Comparison of ENCODE assay signal across 17 cellular contexts in the genomic region with DNA sequence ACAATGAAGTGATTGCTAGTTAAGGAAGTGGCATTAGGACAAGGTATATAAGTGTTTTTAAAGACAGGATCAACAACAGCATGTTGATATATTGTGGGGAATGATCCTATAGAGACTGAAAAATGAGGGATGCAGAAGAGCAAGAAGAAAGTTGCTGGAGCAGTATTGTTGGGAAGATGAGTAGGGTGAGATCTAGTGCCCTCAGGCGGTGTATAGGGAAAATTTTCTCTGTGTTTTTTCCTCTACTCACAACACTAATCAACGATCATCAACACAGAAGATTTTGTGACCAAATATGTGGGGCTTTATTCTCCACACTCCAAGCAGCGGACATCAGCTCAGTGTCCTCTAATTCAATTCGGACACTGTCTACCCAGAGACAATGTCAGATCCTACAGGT. TPM values are rescaled to one million over a fixed set of nuclear protein-coding genes. Genes with fewer than 3 reads are reported as not detected.
DNase-seq lines count a peak whose midpoint lies in the region; ATAC-seq and TF ChIP-seq lines count a peak whose summit lies in the region.
"Had no signal": no experiment of that assay in that cellular context is flagged by ENCODE, and none has a peak within 500 bp of the region (broad histone marks: within the 10 kb centered on the region; RNA-seq: fewer than 3 reads in every experiment).

No MANE protein-coding gene starts in this region.

- intact Hi-C loops in Panc1 (cut with micrococcal nuclease; ENCODE audit: unreplicated experiment): loop anchor here (5.0 kb wide), 1 partner anchor 572 kb away; no protein-coding TSS in a partner anchor
- intact Hi-C loops in sciatic nerve (cut with DNase I): no loop called here
- intact Hi-C loops in colonic mucosa (cut with DNase I): loop anchor here (5.0 to 10.0 kb wide), 3 partner anchors 57 to 577 kb away; no protein-coding TSS in a partner anchor

- H3K9me3 ChIP-seq in AG04450 (ENCODE audit: control insufficient read depth, insufficient read depth, low read length): peaks cover 7% of the 10 kb centered on the region
- no peaks in the 10 kb centered on the region for H3K9me3 ChIP-seq in Panc1 (ENCODE audit: control insufficient read depth, insufficient read depth, low read depth, low read length)
- H3K9me3 ChIP-seq in colonic mucosa: no peaks in the 10 kb centered on the region

- POLR2A ChIA-PET in AG04450 (lab: Yijun Ruan, JAX) (no interaction called here), Panc1 (lab: Charles Lee) (no interaction called here)

- DNase-seq in AG04450 (ENCODE audit: low read depth, low spot score) (no peak), Panc1 (ENCODE audit: low read depth, low spot score) (no peak), fibroblast of mammary gland (ENCODE audit: low read depth) (no peak), SIG-M5 (lab: John Stamatoyannopoulos, UW) (no peak), omental fat pad (ENCODE audit: low spot score) (no peak), sciatic nerve (ENCODE audit: low spot score) (no peak), colonic mucosa (no peak)
- DNase-seq: activated effector memory CD4-positive, alpha-beta T cell treated with anti-CD3 and anti-CD28 coated beads, Interleukin-2, amount 50 U/mL, for 16 hours; CD4-positive, CD25-positive, alpha-beta regulatory T cell; heart left ventricle; left colon; naive B cell; NCI-H1436 treated with DMSO at 0.1 percent for 48 hours; NCI-H82; SJCRH30 had no signal

- no TSS peak for BruUV-seq in Panc1 (replicated peaks; lab: Mats Ljungman, UMichigan)

- CTCF ChIA-PET in AG04450 (lab: Charles Lee): no interaction called here
- CTCF ChIA-PET in Panc1 (lab: Charles Lee): no interaction called here

- no peak overlapping the region for H3K9ac ChIP-seq in colonic mucosa (ENCODE audit: low read depth in 2 of 2, low read length in 2 of 2)

- no peak for ATAC-seq in Panc1
- no peak for ATAC-seq in omental fat pad (ENCODE audit: low FRiP score)
- no peak for ATAC-seq in sciatic nerve
- ATAC-seq: left colon had no signal

- H3K4me1 ChIP-seq in Panc1 (ENCODE audit: control insufficient read depth, insufficient read depth, low read length): 0 out of 2 replicates have a peak, but pooled peaks cover 4% of the 10 kb centered on the region
- no peaks in the 10 kb centered on the region for H3K4me1 ChIP-seq in colonic mucosa

- H3K27ac ChIP-seq in AG04450 (ENCODE audit: low read depth, low read length): no peak overlapping the region
- H3K27ac ChIP-seq in Panc1 (ENCODE audit: low read length): no peak overlapping the region
- H3K27ac ChIP-seq in colonic mucosa: no peak overlapping the region
- H3K27ac ChIP-seq: heart left ventricle, right atrium auricular region, SJCRH30 had no signal

- H3K27me3 ChIP-seq in AG04450 (ENCODE audit: control insufficient read depth, insufficient read depth, low read length) (no peaks in the 10 kb centered on the region), Panc1 (ENCODE audit: control insufficient read depth, insufficient read depth, low read length) (no peaks in the 10 kb centered on the region; the same call in 1 of the 2 replicates), colonic mucosa (no peaks in the 10 kb centered on the region)
- H3K27me3 ChIP-seq: heart left ventricle, right atrium auricular region, SJCRH30 had no signal

- in situ Hi-C loops in Panc1 (cut with HindIII; ENCODE audit: low pct_unique_long_range_greater_than_20kb, low sequenced_read_pairs): no loop called here

- H3K36me3 ChIP-seq in Panc1 (ENCODE audit: control insufficient read depth, insufficient read depth, low read length) (no peaks in the 10 kb centered on the region), colonic mucosa (no peaks in the 10 kb centered on the region)
- H3K36me3 ChIP-seq: heart left ventricle, right atrium auricular region, SJCRH30 had no signal

- TF ChIP-seq CTCF in AG04450 (IDR thresholded peaks at IDR 0.05; ENCODE audit: low read depth, low read length) (peak; percentile 45; the same call in 1 of the 2 replicates), GM12874 (IDR thresholded peaks at IDR 0.05; ENCODE audit: insufficient read depth, low read depth, low read length) (0 out of 2 replicates have a peak, but pooled peaks have one; percentile 13), Panc1 (IDR thresholded peaks at IDR 0.05) (peak; percentile 26; the same call in 1 of the 2 replicates), fibroblast of mammary gland (conservative IDR thresholded peaks at IDR 0.05; ENCODE audit: control insufficient read depth, insufficient read depth, low read depth, low read length) (peak; percentile 21), omental fat pad (IDR thresholded peaks at IDR 0.05) (no peak), colonic mucosa (IDR thresholded peaks at IDR 0.05) (no peak)

- no peak overlapping the region for H3K4me3 ChIP-seq in AG04450 (ENCODE audit: low read depth, low read length)
- no peak overlapping the region for H3K4me3 ChIP-seq in Panc1 (ENCODE audit: low read depth in 2 of 2, low read length in 2 of 2)
- no peak overlapping the region for H3K4me3 ChIP-seq in fibroblast of mammary gland (ENCODE audit: control insufficient read depth, low read depth, low read length)
- H3K4me3 ChIP-seq in colonic mucosa: no peak overlapping the region
- H3K4me3 ChIP-seq: heart left ventricle, right atrium auricular region, SJCRH30 had no signal

RNA-seq across cellular contexts. Expression of a gene that starts 9.6 kb away (rescaled TPM):
- not detected in 2 replicates for polyA plus RNA-seq in AG04450 (2011; rRNA removed)
- polyA minus RNA-seq in AG04450 (2011; rRNA and poly(A)+ RNA removed): not detected in 2 replicates
- total RNA-seq in Panc1 (2021; ENCODE audit: unreplicated experiment) (not detected), omental fat pad (not detected), sciatic nerve (not detected), colonic mucosa (not detected)
- not detected for polyA plus RNA-seq in Panc1 (2012; ENCODE audit: insufficient read length)
- total RNA-seq: CD4-positive, CD25-positive, alpha-beta regulatory T cell; heart left ventricle; left colon; right atrium auricular region; SJCRH30 had no signal
- polyA plus RNA-seq: CD4-positive, CD25-positive, alpha-beta regulatory T cell; heart left ventricle had no signal

RNA-seq across cellular contexts. Expression of a gene that starts 56.6 kb away (rescaled TPM):
- 41.4 and 41.6 TPM in 2 replicates for polyA plus RNA-seq in AG04450 (2011; rRNA removed)
- 83.1 and 121 TPM in 2 replicates for polyA minus RNA-seq in AG04450 (2011; rRNA and poly(A)+ RNA removed)
- total RNA-seq in Panc1 (2021; ENCODE audit: unreplicated experiment) (25.5 TPM), omental fat pad (10 to 100 TPM; 12.6 to 21.9 (median 16.8) TPM), sciatic nerve (29.1 TPM), colonic mucosa (10 to 100 TPM; 52.5 to 65.6 TPM)
- 25.3 TPM for polyA plus RNA-seq in Panc1 (2012; ENCODE audit: insufficient read length)

Comparison
In these comparisons a context has a peak if more than half of its experiments do, and no peak if none do; other contexts are left out.
1. CTCF ChIP-seq: peak in AG04450 (single experiment), GM12874 (single experiment), Panc1 (single experiment) and fibroblast of mammary gland (single experiment); none in omental fat pad (0 of 3) and colonic mucosa (single experiment).